ENCODE assay signal across 16 cellular contexts in genomic region chr12:24015771-24016170, GRCh38.
"Had no signal": no experiment of that assay in that cellular context is flagged by ENCODE, and none has a peak within 500 bp of the region (broad histone marks: within the 10 kb centered on the region; RNA-seq: fewer than 3 reads in every experiment).

No MANE protein-coding gene starts in this region.

- H3K4me3 ChIP-seq: coronary artery, mucosa of descending colon, prostate gland, upper lobe of right lung had no signal

- H3K4me1 ChIP-seq: foreskin keratinocyte, prostate gland, upper lobe of right lung had no signal

- H3K27me3 ChIP-seq: foreskin keratinocyte, upper lobe of right lung had no signal

- H3K9me3 ChIP-seq: mucosa of descending colon, prostate gland, upper lobe of right lung had no signal

- H3K27ac ChIP-seq: coronary artery, foreskin keratinocyte, prostate gland, upper lobe of right lung had no signal

- H3K36me3 ChIP-seq: prostate gland, upper lobe of right lung had no signal

- DNase-seq: activated CD4-positive, alpha-beta memory T cell treated with anti-CD3 and anti-CD28 coated beads for 36 hours; activated CD4-positive, alpha-beta T cell treated with anti-CD3 and anti-CD28 coated beads for 4 hours; activated CD4-positive, CD25-positive, alpha-beta regulatory T cell; activated naive CD4-positive, alpha-beta T cell treated with anti-CD3 and anti-CD28 coated beads for 36 hours; activated T-cell treated with anti-CD3 and anti-CD28 coated beads, Interleukin-2, amount 50 U/mL, for 48 hours; cerebellar nuclear complex; foreskin keratinocyte; mesenchymal stem cell; mucosa of descending colon; stimulated activated CD4-positive, alpha-beta T cell treated with anti-CD3 and anti-CD28 coated beads, Interleukin-4, amount 100 ng/mL, for 24 hours; stimulated activated naive CD8-positive, alpha-beta T cell treated with anti-CD3 and anti-CD28 coated beads, Interleukin-15, Interleukin-2, amounts not matched to agents 100 U/mL and 50 U/mL, for 24 hours; SW 1271; T-helper 17 cell; upper lobe of right lung had no signal

- ATAC-seq: foreskin keratinocyte; mucosa of descending colon; stimulated activated naive CD8-positive, alpha-beta T cell treated with anti-CD3 and anti-CD28 coated beads, Interleukin-15, Interleukin-2, amounts not matched to agents 100 U/mL and 50 U/mL, for 24 hours; T-helper 17 cell; upper lobe of right lung had no signal
